Comparison of ENCODE assay signal across 39 cellular contexts in genomic region chr3:16207031-16207430, GRCh38. TPM values are rescaled to one million over a fixed set of nuclear protein-coding genes. Genes with fewer than 3 reads are reported as not detected.
"Had no signal": no experiment of that assay in that cellular context is flagged by ENCODE, and none has a peak within 500 bp of the region (broad histone marks: within the 10 kb centered on the region; RNA-seq: fewer than 3 reads in every experiment).

No MANE protein-coding gene starts in this region.

- H3K27ac ChIP-seq: adrenal gland, body of pancreas, breast epithelium, PC-9, RWPE1, VCaP had no signal

- H3K4me1 ChIP-seq: adrenal gland, body of pancreas, breast epithelium had no signal

- ATAC-seq: activated naive CD4-positive, alpha-beta T cell treated with anti-CD3 and anti-CD28 coated beads, Interleukin-2, amount 50 U/mL, for 72 hours; activated T-cell treated with anti-CD3 and anti-CD28 coated beads, Interleukin-2, amount 50 U/mL, for 4 hours; body of pancreas; Right ventricle myocardium inferior had no signal

- FAIRE-seq: astrocyte, RCC 7860 had no signal

- H2AFZ ChIP-seq: PC-9 had no signal

- H3K4me2 ChIP-seq: PC-9 had no signal

- DNase-seq: activated B cell treated with CpG ODN at 0.5 μM for 24 hours; activated CD4-positive, alpha-beta memory T cell treated with anti-CD3 and anti-CD28 coated beads for 36 hours; activated CD4-positive, alpha-beta T cell treated with anti-CD3 and anti-CD28 coated beads for 4 hours; activated CD4-positive, alpha-beta T cell treated with anti-CD3 and anti-CD28 coated beads, Interleukin-2, amount 50 U/mL, for 1 hour; activated CD4-positive, CD25-positive, alpha-beta regulatory T cell treated with anti-CD3 and anti-CD28 coated beads, Interleukin-2, amount 50 U/mL, for 72 hours; activated CD8-positive, alpha-beta memory T cell treated with anti-CD3 and anti-CD28 coated beads, Interleukin-2, amount 50 U/mL, for 4 hours; activated gamma-delta T cell treated with Interleukin-2 at 50 U/mL for 16 hours; activated naive CD4-positive, alpha-beta T cell treated with anti-CD3 and anti-CD28 coated beads for 36 hours; activated T-cell treated with anti-CD3 and anti-CD28 coated beads for 4 hours; activated T-cell treated with anti-CD3 and anti-CD28 coated beads, Interleukin-2, amount 50 U/mL, for 4 hours; adrenal gland; body of pancreas; Kasumi-1; KG1; NCI-H1092 treated with DMSO at 0.1 percent for 48 hours; NCI-H1417; NCI-H146; NCI-H187; NCI-H2081; NCI-H2171 treated with DMSO at 0.1 percent for 48 hours; NCI-H2227 treated with DMSO at 0.1 percent for 48 hours; NCI-H446; NCI-H510A treated with DMSO at 0.1 percent for 48 hours; NCI-H526 treated with DMSO at 0.1 percent for 48 hours; NCI-H774; PC-9; SIG-M5; SW 1271; T-helper 1 cell; T-helper 2 cell; T-helper 9 cell had no signal

- H3K4me3 ChIP-seq: adrenal gland, body of pancreas, breast epithelium, PC-9 had no signal

- H3K9me3 ChIP-seq: adrenal gland, body of pancreas, breast epithelium had no signal

- H3K36me3 ChIP-seq: adrenal gland, breast epithelium had no signal

- H3K27me3 ChIP-seq: adrenal gland, body of pancreas, breast epithelium had no signal

RNA-seq across cellular contexts. Expression of gene GALNT15, which starts 32.6 kb away (rescaled TPM):
- total RNA-seq: activated B cell treated with CpG ODN at 0.5 μM for 24 hours; activated CD4-positive, alpha-beta memory T cell treated with anti-CD3 and anti-CD28 coated beads for 36 hours; activated naive CD4-positive, alpha-beta T cell treated with anti-CD3 and anti-CD28 coated beads for 36 hours; activated T-cell treated with anti-CD3 and anti-CD28 coated beads, Interleukin-2, amount 50 U/mL, for 4 hours; activated T-helper 1 cell treated with anti-CD3 and anti-CD28 coated beads, Interleukin-12 subunit alpha, Interleukin-12 subunit beta, Interleukin-2, Interleukin-4 antibody, amounts not matched to agents 30 ng/mL and 10 ng/mL and 1 ng/mL, durations not matched to agents 14 hours and 24 hours and 36 hours; PC-9 had no signal
